15 cellular contexts compared by ENCODE assay signal in the genomic region with DNA sequence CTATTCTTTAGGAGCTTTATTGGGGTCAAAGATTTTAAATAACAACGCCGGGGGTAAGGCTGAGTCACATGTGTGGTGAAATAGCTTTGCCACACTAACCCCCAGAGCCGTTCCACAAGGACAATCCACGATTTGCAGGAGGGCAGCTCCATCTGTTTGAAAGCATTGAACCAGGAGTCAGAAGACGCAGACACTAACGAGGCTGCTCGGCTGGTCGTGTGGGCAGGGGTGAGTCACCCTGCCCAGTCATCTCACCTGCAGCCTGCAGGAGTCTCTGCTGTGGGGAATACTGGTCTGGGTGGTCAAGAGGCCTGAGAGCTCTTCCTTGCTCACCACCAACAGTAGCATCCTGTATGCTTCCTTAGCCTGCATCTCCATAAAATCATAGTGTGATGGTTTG.
DNase-seq lines count a peak whose midpoint lies in the region; TF ChIP-seq lines count a peak whose summit lies in the region.
"Had no signal": no experiment of that assay in that cellular context is flagged by ENCODE, and none has a peak within 500 bp of the region (broad histone marks: within the 10 kb centered on the region; RNA-seq: fewer than 3 reads in every experiment).

No MANE protein-coding gene starts in this region.

- no peaks in the 10 kb centered on the region for H3F3A ChIP-seq in GM23248 (ENCODE audit: insufficient read depth)

- H4K20me1 ChIP-seq in GM23248 (ENCODE audit: insufficient read depth) = no peaks in the 10 kb centered on the region

- DNase-seq in DMS53 (lab: John Stamatoyannopoulos, UW) (peak; percentile 90), GM23248 (peak; percentile 26), T1000 (lab: John Stamatoyannopoulos, UW) (peak; percentile 77), islet precursor cell (peak; percentile 92), T-helper 2 cell (no peak), NCI-H82 (lab: John Stamatoyannopoulos, UW) (no peak), nephron progenitor cell (no peak)
- DNase-seq: activated CD8-positive, alpha-beta memory T cell treated with anti-CD3 and anti-CD28 coated beads, Interleukin-2, amount 10 ng/mL, durations not matched to agents 7 days and 5 days; CD4-positive, alpha-beta T cell; foreskin fibroblast; kidney; MG63; NCI-H2227 treated with DMSO at 0.1 percent for 48 hours; OCI-M1 had no signal

- no peaks in the 10 kb centered on the region for H3K9me3 ChIP-seq in GM23248 (ENCODE audit: low read depth)
- H3K9me3 ChIP-seq: MG63, right atrium auricular region had no signal

- no peak for TF ChIP-seq CTCF in nephron progenitor cell (IDR thresholded peaks at IDR 0.05)

- no peaks in the 10 kb centered on the region for H3K36me3 ChIP-seq in GM23248 (ENCODE audit: low read depth)
- H3K36me3 ChIP-seq: MG63, right atrium auricular region had no signal

- WGBS in GM23248 (ENCODE audit: low coverage in 1 of 2, low lambda C conversion rate in 2 of 2, missing lambda C conversion rate in 2 of 2), 2 experiments = 50 to 69% methylated on average over 8 of the region's 8 CpGs

- no peak overlapping the region for H3K4me3 ChIP-seq in GM23248
- H3K4me3 ChIP-seq: MG63, right atrium auricular region had no signal

- no peaks in the 10 kb centered on the region for H3K36me3 Mint-ChIP-seq in nephron progenitor cell (ENCODE audit: low read depth)
- H3K36me3 Mint-ChIP-seq: activated CD8-positive, alpha-beta memory T cell treated with anti-CD3 and anti-CD28 coated beads, Interleukin-2, amount 10 ng/mL, durations not matched to agents 7 days and 5 days had no signal

- no peaks in the 10 kb centered on the region for H3K79me2 ChIP-seq in GM23248 (ENCODE audit: insufficient read depth)

- H2AFZ ChIP-seq in GM23248 = no peak overlapping the region

- H3K4me1 ChIP-seq in GM23248 (ENCODE audit: insufficient read depth) = no peaks in the 10 kb centered on the region

- no peaks in the 10 kb centered on the region for H3K9me2 ChIP-seq in GM23248 (ENCODE audit: insufficient read depth)

- H3K27ac ChIP-seq in GM23248 = no peak overlapping the region
- H3K27ac ChIP-seq: right atrium auricular region had no signal

- H3K27ac Mint-ChIP-seq in nephron progenitor cell = no peak overlapping the region
- H3K27ac Mint-ChIP-seq: activated CD8-positive, alpha-beta memory T cell treated with anti-CD3 and anti-CD28 coated beads, Interleukin-2, amount 10 ng/mL, durations not matched to agents 7 days and 5 days had no signal

- H3K27me3 ChIP-seq in GM23248 (replicated peaks; ENCODE audit: insufficient read depth) = no peaks in the 10 kb centered on the region
- H3K27me3 ChIP-seq: MG63, right atrium auricular region had no signal

- in situ Hi-C loops in GM23248 (cut with MboI) = no loop called here

- H3K4me3 Mint-ChIP-seq in nephron progenitor cell = no peak overlapping the region
- H3K4me3 Mint-ChIP-seq: activated CD8-positive, alpha-beta memory T cell treated with anti-CD3 and anti-CD28 coated beads, Interleukin-2, amount 10 ng/mL, durations not matched to agents 7 days and 5 days; CD4-positive, alpha-beta T cell had no signal

- no peak overlapping the region for H3K4me2 ChIP-seq in GM23248 (ENCODE audit: unreplicated experiment)

- H3K9ac ChIP-seq in GM23248 = no peak overlapping the region

- H3K9me3 Mint-ChIP-seq in nephron progenitor cell = no peaks in the 10 kb centered on the region
- H3K9me3 Mint-ChIP-seq: CD4-positive, alpha-beta T cell had no signal

- H3K4me1 Mint-ChIP-seq in nephron progenitor cell = peaks cover 12% of the 10 kb centered on the region

- H3K27me3 Mint-ChIP-seq in nephron progenitor cell (ENCODE audit: low read depth, poor library complexity) = peaks cover 8% of the 10 kb centered on the region
- H3K27me3 Mint-ChIP-seq: activated CD8-positive, alpha-beta memory T cell treated with anti-CD3 and anti-CD28 coated beads, Interleukin-2, amount 10 ng/mL, durations not matched to agents 7 days and 5 days; CD4-positive, alpha-beta T cell had no signal

Comparison
In these comparisons a context has a peak if more than half of its experiments do, and no peak if none do; other contexts are left out.
1. DNase-seq: peak in DMS53 (single experiment), GM23248 (single experiment), T1000 (single experiment) and islet precursor cell (single experiment); none in T-helper 2 cell (0 of 5), NCI-H82 (single experiment) and nephron progenitor cell (single experiment).